ENCODE assay signal across 8 cellular contexts in the genomic region with DNA sequence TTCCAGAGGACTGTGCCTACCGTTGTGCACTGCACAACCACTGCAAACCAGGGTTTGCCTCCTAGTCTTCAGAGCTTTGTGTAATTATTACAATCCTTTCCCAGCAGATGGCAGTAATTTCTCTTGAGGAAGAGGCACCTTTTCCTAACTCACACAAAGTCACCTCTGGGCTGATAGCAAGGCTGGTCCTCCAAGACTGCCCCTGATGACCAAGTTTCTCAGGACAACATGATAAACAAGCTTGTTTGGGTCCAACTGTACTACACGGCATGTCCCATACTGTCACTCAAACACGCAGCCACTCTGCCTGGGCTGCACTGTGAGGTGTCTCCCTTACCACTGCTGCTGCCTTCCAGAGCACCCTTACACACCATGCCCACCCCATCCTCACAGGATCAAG. TPM values are rescaled to one million over a fixed set of nuclear protein-coding genes. Genes with fewer than 3 reads are reported as not detected.
A peak's percentile ranks its signal among the peaks of the same experiment; 100 is the strongest.
DNase-seq lines count a peak whose midpoint lies in the region; ATAC-seq and TF ChIP-seq lines count a peak whose summit lies in the region.

No MANE protein-coding gene starts in this region.

- TF ChIP-seq CTCF in A673 (conservative IDR thresholded peaks at IDR 0.05; ENCODE audit: low read depth, low read length) (peak; percentile 67), GM12864 (IDR thresholded peaks at IDR 0.05; ENCODE audit: low read depth, low read length, missing control alignments) (peak; percentile 46), brain (conservative IDR thresholded peaks at IDR 0.05) (peak; percentile 63 to 70), left lung (IDR thresholded peaks at IDR 0.05) (peak; percentile 19 to 31), lower leg skin (IDR thresholded peaks at IDR 0.05) (no peak)
- no peak for TF ChIP-seq CTCF in CD8-positive, alpha-beta T cell (IDR thresholded peaks at IDR 0.05)

- H3K27me3 ChIP-seq in A673 (replicated peaks; ENCODE audit: insufficient read depth, low read depth, low read length, poor library complexity) (no peaks in the 10 kb centered on the region), left lung (no peaks in the 10 kb centered on the region)
- no peaks in the 10 kb centered on the region for H3K27me3 ChIP-seq in CD8-positive, alpha-beta T cell (ENCODE audit: insufficient read depth, low read length)

- peak overlapping the region in 1 of 5 experiments; percentile 7 for H3K27ac Mint-ChIP-seq in brain
- H3K27ac Mint-ChIP-seq in CD8-positive, alpha-beta T cell, result no peak overlapping the region

- H3K4me3 ChIP-seq in A673 (ENCODE audit: low read depth, low read length, poor library complexity, severe bottlenecking), result no peak overlapping the region
- H3K4me3 ChIP-seq in GM12864 (ENCODE audit: low read depth, low read length), result no peak overlapping the region
- H3K4me3 ChIP-seq in left lung, result no peak overlapping the region
- no peak overlapping the region for H3K4me3 ChIP-seq in CD8-positive, alpha-beta T cell (ENCODE audit: low read depth, low read length)
- H3K4me3 ChIP-seq in lower leg skin (ENCODE audit: low read depth, poor library complexity, severe bottlenecking), result no peak overlapping the region

- peak; percentile 74 for ATAC-seq in HG02943 (IDR thresholded peaks at IDR 0.05; ENCODE audit: low read depth, unreplicated experiment)
- peak; percentile 82 for ATAC-seq in left lung
- ATAC-seq in CD8-positive, alpha-beta T cell, result no peak

- intact Hi-C loops in A673 (cut with micrococcal nuclease; ENCODE audit: unreplicated experiment), result loop anchor here (1.0 to 5.0 kb wide), 2 partner anchors 59 to 123 kb away; no protein-coding TSS in a partner anchor
- intact Hi-C loops in left lung (cut with DNase I), result loop anchor here in 1 of 2 donors (10.0 kb wide), 1 partner anchor 127 kb away; no protein-coding TSS in a partner anchor
- intact Hi-C loops in CD8-positive, alpha-beta T cell (cut with DNase I, micrococcal nuclease), result no loop called here
- intact Hi-C loops in lower leg skin (cut with DNase I; ENCODE audit: low total_unique reads), result no loop called here

- H3K9me3 ChIP-seq in A673 (ENCODE audit: low read depth, low read length, poor library complexity, severe bottlenecking) (no peaks in the 10 kb centered on the region), left lung (no peaks in the 10 kb centered on the region)
- H3K9me3 ChIP-seq in CD8-positive, alpha-beta T cell (ENCODE audit: low read length), result no peaks in the 10 kb centered on the region

- H3K36me3 ChIP-seq in A673 (ENCODE audit: insufficient read depth, low read length, poor library complexity, severe bottlenecking), result peaks cover 4% of the 10 kb centered on the region
- peaks cover 0 to under 1% of the 10 kb centered on the region in 2 donors for H3K36me3 ChIP-seq in left lung
- no peaks in the 10 kb centered on the region for H3K36me3 ChIP-seq in CD8-positive, alpha-beta T cell (ENCODE audit: insufficient read depth, low read length)

- no peak overlapping the region for H3K4me3 Mint-ChIP-seq in brain
- H3K4me3 Mint-ChIP-seq in CD8-positive, alpha-beta T cell, result no peak overlapping the region

- no peaks in the 10 kb centered on the region for H3K4me1 Mint-ChIP-seq in brain
- H3K4me1 Mint-ChIP-seq in CD8-positive, alpha-beta T cell (ENCODE audit: low read depth), result no peaks in the 10 kb centered on the region

- POLR2A ChIA-PET in A673 (lab: Charles Lee; ENCODE audit: low non-redundant PET), result interaction anchor here (0.6 kb wide), 1 partner anchor 144 kb away, joined by 3 read pairs; no protein-coding TSS in a partner anchor
- POLR2A ChIA-PET in CD8-positive, alpha-beta T cell (lab: Charles Lee), result no interaction called here

- 39 to 43% methylated on average over 3 of the region's 3 CpGs for WGBS in lower leg skin, 2 donors

- peaks cover 4% of the 10 kb centered on the region for H3K36me3 Mint-ChIP-seq in brain
- H3K36me3 Mint-ChIP-seq in CD8-positive, alpha-beta T cell, result no peaks in the 10 kb centered on the region

- no peaks in the 10 kb centered on the region for H3K27me3 Mint-ChIP-seq in brain
- H3K27me3 Mint-ChIP-seq in CD8-positive, alpha-beta T cell (ENCODE audit: low read depth), result peaks cover 34% of the 10 kb centered on the region

- H3K27ac ChIP-seq in A673 (ENCODE audit: low read depth, low read length, poor library complexity, severe bottlenecking) (no peak overlapping the region), left lung (no peak overlapping the region)
- H3K27ac ChIP-seq in CD8-positive, alpha-beta T cell (ENCODE audit: low read depth, low read length), result no peak overlapping the region

- no peak for TF ChIP-seq POLR2A in lower leg skin (IDR thresholded peaks at IDR 0.05)

- CTCF ChIA-PET in A673 (lab: Charles Lee), result interaction anchor here (1.0 to 1.4 kb wide), 4 partner anchors 17 to 575 kb away, joined by 3 to 27 read pairs (median 3); no protein-coding TSS in a partner anchor
- CTCF ChIA-PET in CD8-positive, alpha-beta T cell (lab: Charles Lee), result interaction anchor here (0.6 kb wide), 1 partner anchor 11 kb away, joined by 4 read pairs; no protein-coding TSS in a partner anchor

- no TSS peak for BruUV-seq in A673 (replicated peaks; lab: Mats Ljungman, UMichigan)

- H3K9me3 Mint-ChIP-seq in brain, result no peaks in the 10 kb centered on the region
- no peaks in the 10 kb centered on the region for H3K9me3 Mint-ChIP-seq in CD8-positive, alpha-beta T cell

- DNase-seq in A673 (ENCODE audit: low spot score), result peak; percentile 83
- peak; percentile 5 for DNase-seq in GM12864 (ENCODE audit: low read depth)
- DNase-seq in NCI-H446 treated with DMSO at 0.1 percent for 48 hours (lab: John Stamatoyannopoulos, UW), result peak; percentile 31
- no peak for DNase-seq in left lung
- DNase-seq in CD8-positive, alpha-beta T cell, result no peak
- no peak for DNase-seq in lower leg skin (ENCODE audit: low spot score in 2 of 2)

- H3K4me1 ChIP-seq in A673 (ENCODE audit: insufficient read depth, low read length, poor library complexity, severe bottlenecking), result no peaks in the 10 kb centered on the region
- H3K4me1 ChIP-seq in left lung, result no peaks in the 10 kb centered on the region
- no peaks in the 10 kb centered on the region for H3K4me1 ChIP-seq in CD8-positive, alpha-beta T cell (ENCODE audit: insufficient read depth, low read length)

RNA-seq across cellular contexts. Expression of gene RFXAP, which starts 39.3 kb away (rescaled TPM):
- 25.9 and 29.2 TPM in 2 replicates for total RNA-seq in A673 (2021)
- 2.6 TPM for polyA plus RNA-seq in brain (ENCODE audit: insufficient read depth, low read depth, low replicate concordance)
- 1 to 10 TPM; 3.6 to 4.7 TPM for total RNA-seq in left lung
- 1 to 10 TPM; 4.1 to 5.4 TPM for total RNA-seq in CD8-positive, alpha-beta T cell
- total RNA-seq in lower leg skin, result 1 to 10 TPM; 1.0 to 3.7 (median 2.2) TPM

Comparison
In these comparisons a context has a peak if more than half of its experiments do, and no peak if none do; other contexts are left out.
1. DNase-seq: peak in A673 (single experiment), GM12864 (single experiment) and NCI-H446 treated with DMSO at 0.1 percent for 48 hours (single experiment); none in left lung (0 of 2), CD8-positive, alpha-beta T cell (0 of 7) and lower leg skin (0 of 2).
2. CTCF ChIP-seq: peak in A673 (single experiment), GM12864 (single experiment), brain (2 of 2) and left lung (2 of 2); none in CD8-positive, alpha-beta T cell (single experiment) and lower leg skin (0 of 3).